In the genomic region with DNA sequence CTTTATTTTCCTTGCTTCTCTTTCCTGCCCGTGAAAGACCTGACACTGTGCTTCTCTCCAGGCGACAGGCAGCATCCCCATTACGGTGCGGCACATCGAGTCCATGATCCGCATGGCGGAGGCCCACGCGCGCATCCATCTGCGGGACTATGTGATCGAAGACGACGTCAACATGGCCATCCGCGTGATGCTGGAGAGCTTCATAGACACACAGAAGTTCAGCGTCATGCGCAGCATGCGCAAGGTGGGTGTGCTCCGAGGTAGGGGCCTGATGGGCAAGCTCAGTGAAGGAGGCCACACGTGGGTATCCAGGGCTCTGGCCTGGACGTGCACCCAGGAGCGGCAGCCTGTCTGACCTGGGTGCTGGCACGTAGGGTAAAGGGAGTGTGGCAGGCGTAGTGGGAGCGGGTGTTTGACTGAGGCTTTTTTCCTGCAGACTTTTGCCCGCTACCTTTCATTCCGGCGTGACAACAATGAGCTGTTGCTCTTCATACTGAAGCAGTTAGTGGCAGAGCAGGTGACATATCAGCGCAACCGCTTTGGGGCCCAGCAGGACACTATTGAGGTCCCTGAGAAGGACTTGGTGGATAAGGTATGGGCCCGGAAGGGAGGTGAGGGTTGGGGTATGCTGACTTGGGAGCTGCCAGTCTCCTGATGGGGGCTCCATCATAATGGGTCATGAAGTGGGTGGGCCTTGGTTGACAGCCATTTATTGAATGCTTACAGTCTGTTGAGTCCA, we compare ENCODE assay signal across 29 cellular contexts.
"Had no signal": no experiment of that assay in that cellular context is flagged by ENCODE, and none has a peak within 500 bp of the region (broad histone marks: within the 10 kb centered on the region; RNA-seq: fewer than 3 reads in every experiment).

No MANE protein-coding gene starts in this region.

- H3K9me3 ChIP-seq: esophagus squamous epithelium, lower lobe of right lung, prostate gland, right atrium auricular region, sigmoid colon, testis, tibial artery had no signal

- H3K27me3 ChIP-seq: esophagus squamous epithelium, right atrium auricular region, sigmoid colon, testis, tibial artery had no signal

- ATAC-seq: left colon; left ventricle myocardium superior; lower lobe of right lung; natural killer cell; stimulated activated memory B cell treated with anti-CD40 and anti-IgM and Interleukin-4, amounts not matched to agents 10 μg/mL and 1 μg/mL and 100 μg/mL, for 72 hours; stimulated activated naive CD8-positive, alpha-beta T cell treated with anti-CD3 and anti-CD28 coated beads, Interleukin-15, Interleukin-2, amounts not matched to agents 100 U/mL and 50 U/mL, for 24 hours had no signal

- FAIRE-seq: urothelium cell line had no signal

- DNase-seq: dermis blood vessel endothelial cell; effector memory CD4-positive, alpha-beta T cell; erythroblast; esophagus squamous epithelium; foreskin melanocyte; glutamatergic neuron; hypothalamus; immature natural killer cell; islet precursor cell; kidney glomerular epithelial cell; left colon; left ventricle myocardium superior; lower lobe of right lung; natural killer cell; sigmoid colon; stimulated activated CD4-positive, alpha-beta T cell treated with anti-CD3 and anti-CD28 coated beads, Interleukin-2, amount 100 ng/mL, for 24 hours; stimulated activated CD4-positive, alpha-beta T cell treated with anti-CD3 and anti-CD28 coated beads, Interleukin-4, amount 100 ng/mL, for 24 hours; stimulated activated naive CD8-positive, alpha-beta T cell treated with anti-CD3 and anti-CD28 coated beads, Interleukin-15, Interleukin-2, amounts not matched to agents 100 U/mL and 50 U/mL, for 24 hours; substantia nigra; testis; tibial artery had no signal

- H3K9me3 Mint-ChIP-seq: immature natural killer cell; natural killer cell; neural crest cell; stimulated activated memory B cell treated with anti-CD40 and anti-IgM and Interleukin-4, amounts not matched to agents 10 μg/mL and 1 μg/mL and 100 μg/mL, for 72 hours; type B pancreatic cell had no signal

- H3K4me1 ChIP-seq: esophagus squamous epithelium, lower lobe of right lung, parathyroid adenoma, prostate gland, right atrium auricular region, sigmoid colon, testis, tibial artery had no signal

- H3K79me2 ChIP-seq: parathyroid adenoma had no signal

- H3K4me3 ChIP-seq: coronary artery, esophagus squamous epithelium, lower lobe of right lung, prostate gland, right atrium auricular region, sigmoid colon, testis, tibial artery had no signal

- H3K9ac ChIP-seq: parathyroid adenoma had no signal

- H3K27me3 Mint-ChIP-seq: stimulated activated memory B cell treated with anti-CD40 and anti-IgM and Interleukin-4, amounts not matched to agents 10 μg/mL and 1 μg/mL and 100 μg/mL, for 72 hours had no signal

- H3K27ac ChIP-seq: coronary artery, esophagus squamous epithelium, lower lobe of right lung, parathyroid adenoma, prostate gland, right atrium auricular region, sigmoid colon, testis, tibial artery had no signal

- H3K27ac Mint-ChIP-seq: immature natural killer cell; natural killer cell; stimulated activated memory B cell treated with anti-CD40 and anti-IgM and Interleukin-4, amounts not matched to agents 10 μg/mL and 1 μg/mL and 100 μg/mL, for 72 hours; type B pancreatic cell had no signal

- H2AFZ ChIP-seq: parathyroid adenoma had no signal

- H3K4me3 Mint-ChIP-seq: immature natural killer cell; natural killer cell; neural crest cell; stimulated activated memory B cell treated with anti-CD40 and anti-IgM and Interleukin-4, amounts not matched to agents 10 μg/mL and 1 μg/mL and 100 μg/mL, for 72 hours; type B pancreatic cell had no signal

- H3K4me1 Mint-ChIP-seq: neural crest cell; stimulated activated memory B cell treated with anti-CD40 and anti-IgM and Interleukin-4, amounts not matched to agents 10 μg/mL and 1 μg/mL and 100 μg/mL, for 72 hours had no signal

- H3K36me3 ChIP-seq: prostate gland, right atrium auricular region had no signal
